20 cellular contexts compared by ENCODE assay signal in the genomic region with DNA sequence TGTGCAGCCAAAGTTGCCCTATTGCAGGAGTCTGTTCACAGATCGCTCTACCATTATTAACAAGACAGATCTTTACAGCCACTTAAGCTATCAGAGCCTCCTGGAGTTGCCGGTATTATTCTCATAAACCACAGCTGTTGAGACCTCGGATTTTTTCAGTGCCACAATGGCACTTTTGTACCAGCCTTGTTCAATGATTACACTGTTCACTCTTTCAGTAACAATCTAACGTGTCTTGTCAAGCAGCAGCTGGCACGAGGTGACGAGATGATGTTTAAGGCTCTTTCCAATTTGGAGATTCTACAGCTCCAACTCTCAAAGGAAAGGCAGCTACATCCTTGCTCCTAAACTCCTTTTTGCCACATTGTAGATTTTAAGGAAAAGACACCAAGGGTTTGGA. TPM values are rescaled to one million over a fixed set of nuclear protein-coding genes. Genes with fewer than 3 reads are reported as not detected.
DNase-seq lines count a peak whose midpoint lies in the region; ATAC-seq and TF ChIP-seq lines count a peak whose summit lies in the region.
"Had no signal": no experiment of that assay in that cellular context is flagged by ENCODE, and none has a peak within 500 bp of the region (broad histone marks: within the 10 kb centered on the region; RNA-seq: fewer than 3 reads in every experiment).

No MANE protein-coding gene starts in this region.

- H3K9me3 Mint-ChIP-seq in stimulated activated memory B cell treated with anti-CD40 and anti-IgM and Interleukin-4, amounts not matched to agents 10 μg/mL and 1 μg/mL and 100 μg/mL, for 72 hours, result no peaks in the 10 kb centered on the region
- H3K9me3 Mint-ChIP-seq: activated CD4-positive, alpha-beta T cell treated with anti-CD3 and anti-CD28 coated beads, Interleukin-2, amount 10 ng/mL, durations not matched to agents 7 days and 5 days had no signal

- H3K4me1 ChIP-seq in mammary epithelial cell (ENCODE audit: insufficient read depth, low read length), result peaks cover 35% of the 10 kb centered on the region
- H3K4me1 ChIP-seq: BLaER1 had no signal

- H3K27ac Mint-ChIP-seq in stimulated activated memory B cell treated with anti-CD40 and anti-IgM and Interleukin-4, amounts not matched to agents 10 μg/mL and 1 μg/mL and 100 μg/mL, for 72 hours, result no peak overlapping the region
- H3K27ac Mint-ChIP-seq: activated CD4-positive, alpha-beta T cell treated with anti-CD3 and anti-CD28 coated beads, Interleukin-2, amount 10 ng/mL, durations not matched to agents 7 days and 5 days; naive B cell had no signal

- H2AFZ ChIP-seq in mammary epithelial cell (ENCODE audit: low read depth, low read length), result peak overlapping the region; percentile 43

- H3K4me3 ChIP-seq in mammary epithelial cell (replicated peaks in 1 of 3; ENCODE audit: insufficient read depth in 1 of 3, low read depth in 2 of 3, low read length in 3 of 3), result no peak overlapping the region
- H3K4me3 ChIP-seq: BLaER1, heart right ventricle, lung, skin epidermis had no signal

- H3K36me3 Mint-ChIP-seq in stimulated activated memory B cell treated with anti-CD40 and anti-IgM and Interleukin-4, amounts not matched to agents 10 μg/mL and 1 μg/mL and 100 μg/mL, for 72 hours, result no peaks in the 10 kb centered on the region
- H3K36me3 Mint-ChIP-seq: naive B cell had no signal

- H3K27me3 Mint-ChIP-seq in stimulated activated memory B cell treated with anti-CD40 and anti-IgM and Interleukin-4, amounts not matched to agents 10 μg/mL and 1 μg/mL and 100 μg/mL, for 72 hours, result no peaks in the 10 kb centered on the region
- H3K27me3 Mint-ChIP-seq: activated CD4-positive, alpha-beta T cell treated with anti-CD3 and anti-CD28 coated beads, Interleukin-2, amount 10 ng/mL, durations not matched to agents 7 days and 5 days; naive B cell had no signal

- no peak overlapping the region for H3K9ac ChIP-seq in mammary epithelial cell (ENCODE audit: insufficient read depth, low read length)
- H3K9ac ChIP-seq: BLaER1 had no signal

- dilution Hi-C loops in mammary epithelial cell (cut with HindIII; ENCODE audit: low sequenced_read_pairs), result no loop called here

- in situ Hi-C loops in mammary epithelial cell (cut with MboI; ENCODE audit: low sequenced_read_pairs in 2 of 2), result no loop called here

- H3K79me2 ChIP-seq in mammary epithelial cell (ENCODE audit: insufficient read depth, low read length), result peaks cover 50% of the 10 kb centered on the region

- intact Hi-C loops in mammary epithelial cell (cut with micrococcal nuclease), result loop anchor here (5.0 kb wide), 1 partner anchor 198 kb away; no protein-coding TSS in a partner anchor

- peaks cover 40% of the 10 kb centered on the region for H3K36me3 ChIP-seq in mammary epithelial cell (ENCODE audit: insufficient read depth, low read length)
- H3K36me3 ChIP-seq: BLaER1 had no signal

- H3K27ac ChIP-seq in mammary epithelial cell (ENCODE audit: insufficient read depth, low read depth, low read length), result peak overlapping the region; percentile 6
- H3K27ac ChIP-seq: BLaER1, heart right ventricle, RWPE1 had no signal

- peak; percentile 13 for DNase-seq in NCI-H82 (lab: John Stamatoyannopoulos, UW)
- DNase-seq in NCI-H82 treated with DMSO at 0.1 percent for 48 hours (lab: John Stamatoyannopoulos, UW; ENCODE audit: unreplicated experiment), result no peak
- DNase-seq in mammary epithelial cell, result no peak
- DNase-seq in midbrain (lab: John Stamatoyannopoulos, UW), result peak; percentile 60
- DNase-seq in effector CD4-positive, alpha-beta T cell, result no peak
- no peak for DNase-seq in SIG-M5 (lab: John Stamatoyannopoulos, UW)
- DNase-seq: activated CD4-positive, alpha-beta T cell treated with anti-CD3 and anti-CD28 coated beads, Interleukin-2, amount 10 ng/mL, durations not matched to agents 7 days and 5 days; activated effector memory CD4-positive, alpha-beta T cell treated with Interleukin-2 at 50 U/mL for 16 hours; Calu3; H7; heart right ventricle; naive B cell; NCI-H1436 treated with DMSO at 0.1 percent for 48 hours; NCI-H226 had no signal

- no peak for ATAC-seq in stimulated activated memory B cell treated with anti-CD40 and anti-IgM and Interleukin-4, amounts not matched to agents 10 μg/mL and 1 μg/mL and 100 μg/mL, for 72 hours
- ATAC-seq in HG03175 (IDR thresholded peaks at IDR 0.05; ENCODE audit: unreplicated experiment), result no peak
- ATAC-seq: heart right ventricle had no signal

- no peaks in the 10 kb centered on the region for H3K27me3 ChIP-seq in mammary epithelial cell (ENCODE audit: insufficient read depth, low read length)
- H3K27me3 ChIP-seq: BLaER1, heart right ventricle had no signal

- no peaks in the 10 kb centered on the region for H3K4me1 Mint-ChIP-seq in stimulated activated memory B cell treated with anti-CD40 and anti-IgM and Interleukin-4, amounts not matched to agents 10 μg/mL and 1 μg/mL and 100 μg/mL, for 72 hours
- H3K4me1 Mint-ChIP-seq: activated CD4-positive, alpha-beta T cell treated with anti-CD3 and anti-CD28 coated beads, Interleukin-2, amount 10 ng/mL, durations not matched to agents 7 days and 5 days; naive B cell had no signal

- 22% methylated on average over 6 of the region's 6 CpGs for whole genome bisulfite sequencing in mammary epithelial cell (ENCODE audit: low coverage, missing lambda C conversion rate)

- no peaks in the 10 kb centered on the region for H3K9me3 ChIP-seq in mammary epithelial cell (replicated peaks; ENCODE audit: insufficient read depth, low read length)
- H3K9me3 ChIP-seq: BLaER1, heart right ventricle had no signal

- CTCF ChIA-PET in mammary epithelial cell (lab: Charles Lee; ENCODE audit: low non-redundant PET), result interaction anchor here (0.6 to 0.7 kb wide), 2 partner anchors 43 to 186 kb away, joined by 3 to 4 read pairs; no protein-coding TSS in a partner anchor

- TF ChIP-seq CTCF in mammary epithelial cell (conservative IDR thresholded peaks at IDR 0.05 in 1 of 2, IDR thresholded peaks at IDR 0.05 in 1 of 2; ENCODE audit: extremely low read depth in 1 of 2, insufficient read depth in 1 of 2, low read depth in 1 of 2, low read length in 2 of 2), result no peak

- H3K4me3 Mint-ChIP-seq in stimulated activated memory B cell treated with anti-CD40 and anti-IgM and Interleukin-4, amounts not matched to agents 10 μg/mL and 1 μg/mL and 100 μg/mL, for 72 hours, result no peak overlapping the region
- H3K4me3 Mint-ChIP-seq: activated CD4-positive, alpha-beta T cell treated with anti-CD3 and anti-CD28 coated beads, Interleukin-2, amount 10 ng/mL, durations not matched to agents 7 days and 5 days; naive B cell had no signal

- no TSS peak for BruUV-seq in mammary epithelial cell (replicated peaks; lab: Mats Ljungman, UMichigan)

- no peaks in the 10 kb centered on the region for H4K20me1 ChIP-seq in mammary epithelial cell (ENCODE audit: insufficient read depth, low read length)
- H4K20me1 ChIP-seq: BLaER1 had no signal

- H3K4me2 ChIP-seq in mammary epithelial cell (ENCODE audit: insufficient read depth, low read depth, low read length), result no peak overlapping the region
- H3K4me2 ChIP-seq: BLaER1 had no signal

RNA-seq across cellular contexts. Expression of a gene that starts 30.7 kb away (rescaled TPM):
- 100 to 1,000 TPM in 1 of 2 donors, 10 to 100 TPM in 1; 45.5 to 115 TPM for total RNA-seq in mammary epithelial cell
- 28.7 TPM for polyA plus RNA-seq in mammary epithelial cell
- polyA minus RNA-seq in mammary epithelial cell, result 35.3 TPM
- total RNA-seq: activated CD4-positive, alpha-beta T cell treated with anti-CD3 and anti-CD28 coated beads, Interleukin-2, amount 10 ng/mL, durations not matched to agents 7 days and 5 days had no signal

Comparison
In these comparisons a context has a peak if more than half of its experiments do, and no peak if none do; other contexts are left out.
1. DNase-seq: peak in NCI-H82 (single experiment) and midbrain (single experiment); none in NCI-H82 treated with DMSO at 0.1 percent for 48 hours (single experiment), mammary epithelial cell (single experiment), effector CD4-positive, alpha-beta T cell (single experiment) and SIG-M5 (single experiment).